9 cellular contexts compared by ENCODE assay signal in the genomic region with DNA sequence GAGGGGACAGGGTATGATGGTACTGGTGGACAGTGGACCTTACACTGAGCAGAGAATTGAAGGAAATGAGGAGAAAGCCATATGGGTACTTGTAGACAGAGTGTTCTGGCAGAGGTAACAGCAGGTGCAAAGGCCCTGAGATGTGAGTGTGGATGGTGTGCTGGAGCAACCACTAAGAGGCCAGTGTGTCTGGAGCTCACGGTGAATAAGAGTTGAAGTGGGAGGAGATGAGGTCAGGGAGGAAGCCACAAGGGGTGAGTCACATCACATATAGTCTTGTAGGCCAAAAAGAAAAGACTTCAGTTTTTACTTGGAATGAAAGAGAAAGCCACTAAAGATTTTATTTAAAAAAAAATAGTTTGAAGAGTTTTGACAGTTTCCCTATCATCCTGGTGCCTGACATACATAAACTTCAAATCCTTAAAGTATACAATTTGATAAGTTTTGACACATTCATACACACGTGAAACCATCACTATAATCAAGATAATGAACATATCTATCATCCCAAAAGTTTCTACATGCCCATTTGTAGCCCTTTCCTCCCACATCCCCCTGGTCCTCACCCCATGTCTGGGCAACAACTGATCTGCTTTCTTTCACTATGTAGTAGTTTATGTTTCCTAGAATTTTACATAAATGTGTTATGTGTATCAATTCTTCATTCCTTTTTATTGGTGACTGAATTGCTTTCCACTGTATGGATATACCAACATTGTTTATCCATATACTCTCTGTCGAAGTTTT.
DNase-seq lines count a peak whose midpoint lies in the region; ATAC-seq and TF ChIP-seq lines count a peak whose summit lies in the region.
"Had no signal": no experiment of that assay in that cellular context is flagged by ENCODE, and none has a peak within 500 bp of the region (broad histone marks: within the 10 kb centered on the region; RNA-seq: fewer than 3 reads in every experiment).

No MANE protein-coding gene starts in this region.

- H3K9me3 ChIP-seq in fibroblast of lung (ENCODE audit: control insufficient read depth, insufficient read depth, low read depth, low read length): no peaks in the 10 kb centered on the region
- H3K9me3 ChIP-seq in upper lobe of right lung: no peaks in the 10 kb centered on the region
- H3K9me3 ChIP-seq: thoracic aorta had no signal

- H3K4me2 ChIP-seq in fibroblast of lung (ENCODE audit: extremely low read depth, insufficient read depth, low read length): no peak overlapping the region

- H3K4me3 ChIP-seq in fibroblast of lung (replicated peaks in 1 of 4; ENCODE audit: control extremely low read depth in 1 of 4, insufficient read depth in 1 of 4, low read depth in 3 of 4, low read length in 4 of 4): no peak overlapping the region
- H3K4me3 ChIP-seq in upper lobe of right lung: no peak overlapping the region
- H3K4me3 ChIP-seq: thoracic aorta had no signal

- H4K20me1 ChIP-seq in fibroblast of lung (ENCODE audit: control insufficient read depth, extremely low read depth, insufficient read depth, low read length): no peaks in the 10 kb centered on the region

- no peaks in the 10 kb centered on the region for H3K27me3 ChIP-seq in fibroblast of lung (ENCODE audit: control insufficient read depth, insufficient read depth, low read length)
- H3K27me3 ChIP-seq in upper lobe of right lung: no peaks in the 10 kb centered on the region

- intact Hi-C loops in upper lobe of right lung (cut with DNase I) (no loop called here), posterior vena cava (cut with DNase I) (no loop called here)

- no peak overlapping the region for H2AFZ ChIP-seq in fibroblast of lung (ENCODE audit: low read length)

- H3K36me3 ChIP-seq in fibroblast of lung (ENCODE audit: control insufficient read depth, insufficient read depth, low read length) (no peaks in the 10 kb centered on the region), upper lobe of right lung (no peaks in the 10 kb centered on the region)
- H3K36me3 ChIP-seq: thoracic aorta had no signal

- no peak overlapping the region for H3K9ac ChIP-seq in fibroblast of lung (ENCODE audit: insufficient read depth, low read length)

- H3K79me2 ChIP-seq in fibroblast of lung (ENCODE audit: control insufficient read depth, insufficient read depth, low read length): no peaks in the 10 kb centered on the region

- H3K4me1 ChIP-seq in fibroblast of lung (ENCODE audit: control insufficient read depth, extremely low read depth, insufficient read depth, low read length) (peaks cover 2% of the 10 kb centered on the region), upper lobe of right lung (no peaks in the 10 kb centered on the region)

- H3K27ac ChIP-seq in fibroblast of lung (ENCODE audit: insufficient read depth, low read length) (no peak overlapping the region), upper lobe of right lung (no peak overlapping the region)
- H3K27ac ChIP-seq: thoracic aorta had no signal

- DNase-seq in activated T-cell treated with anti-CD3 and anti-CD28 coated beads for 24 hours (ENCODE audit: low read depth) (peak; percentile 58), activated T-cell treated with anti-CD3 and anti-CD28 coated beads for 4 hours (no peak), fibroblast of lung (ENCODE audit: low read depth in 2 of 2) (peak; percentile 69 to 97), upper lobe of right lung (no peak), posterior vena cava (ENCODE audit: low spot score) (no peak), NAMALWA (ENCODE audit: low spot score) (no peak)

- ATAC-seq in HG02981 (IDR thresholded peaks at IDR 0.05; ENCODE audit: unreplicated experiment) (peak; percentile 99), SK-N-SH treated with all-trans-retinoic acid at 6 μM for 48 hours (peak; percentile 91), upper lobe of right lung (peak; percentile 90)

- TF ChIP-seq CTCF in fibroblast of lung (conservative IDR thresholded peaks at IDR 0.05 in 1 of 2, IDR thresholded peaks at IDR 0.05 in 1 of 2; ENCODE audit: low read depth in 1 of 2, low read length in 2 of 2) (no peak), upper lobe of right lung (IDR thresholded peaks at IDR 0.05) (no peak)

TF ChIP-seq in SK-N-SH treated with all-trans-retinoic acid at 6 μM for 48 hours, 23 proteins besides CTCF, POLR2A, EP300 and RAD21:
- no peak for TF ChIP-seq OSR1 (CRISPR knock-in tag; IDR thresholded peaks at IDR 0.05)
- no peak for TF ChIP-seq GLIS3 (CRISPR knock-in tag; IDR thresholded peaks at IDR 0.05)
- TF ChIP-seq ZC3H10 (CRISPR knock-in tag; IDR thresholded peaks at IDR 0.05): no peak
- no peak for TF ChIP-seq ZFP30 (CRISPR knock-in tag; IDR thresholded peaks at IDR 0.05)
- no peak for TF ChIP-seq ZNF8 (CRISPR knock-in tag; IDR thresholded peaks at IDR 0.05)
- no peak for TF ChIP-seq ESRRG (CRISPR knock-in tag; IDR thresholded peaks at IDR 0.05)
- TF ChIP-seq SNAI2 (CRISPR knock-in tag; IDR thresholded peaks at IDR 0.05): no peak
- no peak for TF ChIP-seq TOX (CRISPR knock-in tag; IDR thresholded peaks at IDR 0.05; ENCODE audit: borderline replicate concordance)
- TF ChIP-seq ZFP3 (CRISPR knock-in tag; IDR thresholded peaks at IDR 0.05): no peak
- TF ChIP-seq, protein P1, sequence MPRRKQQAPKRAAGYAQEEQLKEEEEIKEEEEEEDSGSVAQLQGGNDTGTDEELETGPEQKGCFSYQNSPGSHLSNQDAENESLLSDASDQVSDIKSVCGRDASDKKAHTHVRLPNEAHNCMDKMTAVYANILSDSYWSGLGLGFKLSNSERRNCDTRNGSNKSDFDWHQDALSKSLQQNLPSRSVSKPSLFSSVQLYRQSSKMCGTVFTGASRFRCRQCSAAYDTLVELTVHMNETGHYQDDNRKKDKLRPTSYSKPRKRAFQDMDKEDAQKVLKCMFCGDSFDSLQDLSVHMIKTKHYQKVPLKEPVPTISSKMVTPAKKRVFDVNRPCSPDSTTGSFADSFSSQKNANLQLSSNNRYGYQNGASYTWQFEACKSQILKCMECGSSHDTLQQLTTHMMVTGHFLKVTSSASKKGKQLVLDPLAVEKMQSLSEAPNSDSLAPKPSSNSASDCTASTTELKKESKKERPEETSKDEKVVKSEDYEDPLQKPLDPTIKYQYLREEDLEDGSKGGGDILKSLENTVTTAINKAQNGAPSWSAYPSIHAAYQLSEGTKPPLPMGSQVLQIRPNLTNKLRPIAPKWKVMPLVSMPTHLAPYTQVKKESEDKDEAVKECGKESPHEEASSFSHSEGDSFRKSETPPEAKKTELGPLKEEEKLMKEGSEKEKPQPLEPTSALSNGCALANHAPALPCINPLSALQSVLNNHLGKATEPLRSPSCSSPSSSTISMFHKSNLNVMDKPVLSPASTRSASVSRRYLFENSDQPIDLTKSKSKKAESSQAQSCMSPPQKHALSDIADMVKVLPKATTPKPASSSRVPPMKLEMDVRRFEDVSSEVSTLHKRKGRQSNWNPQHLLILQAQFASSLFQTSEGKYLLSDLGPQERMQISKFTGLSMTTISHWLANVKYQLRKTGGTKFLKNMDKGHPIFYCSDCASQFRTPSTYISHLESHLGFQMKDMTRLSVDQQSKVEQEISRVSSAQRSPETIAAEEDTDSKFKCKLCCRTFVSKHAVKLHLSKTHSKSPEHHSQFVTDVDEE (CRISPR knock-in tag; IDR thresholded peaks at IDR 0.05): no peak

Comparison
In these comparisons a context has a peak if more than half of its experiments do, and no peak if none do; other contexts are left out.
1. DNase-seq: peak in activated T-cell treated with anti-CD3 and anti-CD28 coated beads for 24 hours (single experiment) and fibroblast of lung (2 of 2); none in activated T-cell treated with anti-CD3 and anti-CD28 coated beads for 4 hours (single experiment), upper lobe of right lung (single experiment), posterior vena cava (single experiment) and NAMALWA (single experiment).
2. Peak in every context shown above with its lines, with median percentiles within 50 percentile points of each other: ATAC-seq.